In genomic region chr15:23750776-23751175, GRCh38 we compare ENCODE assay signal across 26 cellular contexts.
"Had no signal": no experiment of that assay in that cellular context is flagged by ENCODE, and none has a peak within 500 bp of the region (broad histone marks: within the 10 kb centered on the region; RNA-seq: fewer than 3 reads in every experiment).

No MANE protein-coding gene starts in this region.

- H3K4me1 ChIP-seq: left lung, lower lobe of right lung, right atrium auricular region, right lobe of liver, tibial nerve, upper lobe of left lung, vagina had no signal

- H3K4me3 Mint-ChIP-seq: naive thymus-derived CD4-positive, alpha-beta T cell; natural killer cell treated with Interleukin-12 subunit alpha and Interleukin-12 subunit beta and Interleukin-15 and Interleukin-18, amount 100 ng/mL, for 72 hours; neural crest cell; stimulated activated naive CD8-positive, alpha-beta T cell treated with anti-CD3 and anti-CD28 coated beads, Interleukin-15, Interleukin-2, amounts not matched to agents 100 ng/mL and 50 ng/mL, for 24 hours had no signal

- H3K27me3 Mint-ChIP-seq: naive thymus-derived CD4-positive, alpha-beta T cell; natural killer cell treated with Interleukin-12 subunit alpha and Interleukin-12 subunit beta and Interleukin-15 and Interleukin-18, amount 100 ng/mL, for 72 hours; progenitor cell of endocrine pancreas; stimulated activated naive CD8-positive, alpha-beta T cell treated with anti-CD3 and anti-CD28 coated beads, Interleukin-15, Interleukin-2, amounts not matched to agents 100 ng/mL and 50 ng/mL, for 24 hours had no signal

- H3K27ac ChIP-seq: left lung, lower lobe of right lung, ovary, right atrium auricular region, right lobe of liver, tibial nerve, upper lobe of left lung, vagina had no signal

- H3K36me3 ChIP-seq: left lung, lower lobe of right lung, ovary, right atrium auricular region, right lobe of liver, tibial nerve, upper lobe of left lung, vagina had no signal

- H3K27ac Mint-ChIP-seq: naive thymus-derived CD4-positive, alpha-beta T cell; natural killer cell treated with Interleukin-12 subunit alpha and Interleukin-12 subunit beta and Interleukin-15 and Interleukin-18, amount 100 ng/mL, for 72 hours; progenitor cell of endocrine pancreas; stimulated activated naive CD8-positive, alpha-beta T cell treated with anti-CD3 and anti-CD28 coated beads, Interleukin-15, Interleukin-2, amounts not matched to agents 100 ng/mL and 50 ng/mL, for 24 hours had no signal

- H3K27me3 ChIP-seq: left lung, ovary, right atrium auricular region, right lobe of liver, tibial nerve, upper lobe of left lung, vagina had no signal

- H3K9me3 ChIP-seq: lower lobe of right lung, ovary, right atrium auricular region, right lobe of liver, upper lobe of left lung, vagina had no signal

- H3K4me1 Mint-ChIP-seq: naive thymus-derived CD4-positive, alpha-beta T cell had no signal

- DNase-seq: head of caudate nucleus; hippocampal formation; kidney glomerular epithelial cell; left cardiac atrium; left lung; lower lobe of right lung; mammary epithelial cell; mesenchymal stem cell; naive thymus-derived CD4-positive, alpha-beta T cell; nucleus accumbens; ovary; right lobe of liver; stimulated activated CD4-positive, alpha-beta T cell treated with anti-CD3 and anti-CD28 coated beads, Interleukin-15, amount 100 ng/mL, for 24 hours; stimulated activated CD4-positive, alpha-beta T cell treated with anti-CD3 and anti-CD28 coated beads, Interleukin-2, amount 100 ng/mL, for 24 hours; stimulated activated CD4-positive, alpha-beta T cell treated with anti-CD3 and anti-CD28 coated beads, Interleukin-4, amount 100 ng/mL, for 1 hour; stimulated activated naive CD4-positive, alpha-beta T cell; substantia nigra; upper lobe of left lung had no signal

- H3K36me3 Mint-ChIP-seq: naive thymus-derived CD4-positive, alpha-beta T cell had no signal

- H3K4me3 ChIP-seq: left lung, lower lobe of right lung, ovary, right atrium auricular region, right lobe of liver, smooth muscle cell, tibial nerve, upper lobe of left lung, vagina had no signal

- ATAC-seq: left cardiac atrium; left lung; lower lobe of right lung; naive thymus-derived CD4-positive, alpha-beta T cell; natural killer cell treated with Interleukin-12 subunit alpha and Interleukin-12 subunit beta and Interleukin-15 and Interleukin-18, amount 100 ng/mL, for 72 hours; right lobe of liver had no signal
